Comparison of ENCODE assay signal across 2 cellular contexts in genomic region chr5:73678322-73678740, GRCh38.
TF ChIP-seq lines count a peak whose summit lies in the region.

No MANE protein-coding gene starts in this region.

TF ChIP-seq in IMR-90, 13 proteins besides CTCF, POLR2A, EP300 and RAD21:
- TF ChIP-seq MAFK (IDR thresholded peaks at IDR 0.05; ENCODE audit: low read depth, low read length) (no peak), ELK1 (IDR thresholded peaks at IDR 0.05; ENCODE audit: borderline replicate concordance, low read depth, low read length) (no peak), CEBPB (IDR thresholded peaks at IDR 0.05; ENCODE audit: low read depth, low read length) (no peak), CHD1 (IDR thresholded peaks at IDR 0.05; ENCODE audit: low read depth, low read length) (no peak), FOS (IDR thresholded peaks at IDR 0.05; ENCODE audit: low read depth, low read length) (no peak), RCOR1 (IDR thresholded peaks at IDR 0.05; ENCODE audit: insufficient replicate concordance, low read length) (no peak), MAZ (IDR thresholded peaks at IDR 0.05; ENCODE audit: borderline replicate concordance, low read depth, low read length) (no peak)
- TF ChIP-seq, protein P1, sequence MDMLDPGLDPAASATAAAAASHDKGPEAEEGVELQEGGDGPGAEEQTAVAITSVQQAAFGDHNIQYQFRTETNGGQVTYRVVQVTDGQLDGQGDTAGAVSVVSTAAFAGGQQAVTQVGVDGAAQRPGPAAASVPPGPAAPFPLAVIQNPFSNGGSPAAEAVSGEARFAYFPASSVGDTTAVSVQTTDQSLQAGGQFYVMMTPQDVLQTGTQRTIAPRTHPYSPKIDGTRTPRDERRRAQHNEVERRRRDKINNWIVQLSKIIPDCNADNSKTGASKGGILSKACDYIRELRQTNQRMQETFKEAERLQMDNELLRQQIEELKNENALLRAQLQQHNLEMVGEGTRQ (IDR thresholded peaks at IDR 0.05; ENCODE audit: low read depth, low read length), result no peak

TF ChIP-seq in WTC11, 78 proteins besides CTCF, POLR2A, EP300 and RAD21:
- TF ChIP-seq, protein P2, sequence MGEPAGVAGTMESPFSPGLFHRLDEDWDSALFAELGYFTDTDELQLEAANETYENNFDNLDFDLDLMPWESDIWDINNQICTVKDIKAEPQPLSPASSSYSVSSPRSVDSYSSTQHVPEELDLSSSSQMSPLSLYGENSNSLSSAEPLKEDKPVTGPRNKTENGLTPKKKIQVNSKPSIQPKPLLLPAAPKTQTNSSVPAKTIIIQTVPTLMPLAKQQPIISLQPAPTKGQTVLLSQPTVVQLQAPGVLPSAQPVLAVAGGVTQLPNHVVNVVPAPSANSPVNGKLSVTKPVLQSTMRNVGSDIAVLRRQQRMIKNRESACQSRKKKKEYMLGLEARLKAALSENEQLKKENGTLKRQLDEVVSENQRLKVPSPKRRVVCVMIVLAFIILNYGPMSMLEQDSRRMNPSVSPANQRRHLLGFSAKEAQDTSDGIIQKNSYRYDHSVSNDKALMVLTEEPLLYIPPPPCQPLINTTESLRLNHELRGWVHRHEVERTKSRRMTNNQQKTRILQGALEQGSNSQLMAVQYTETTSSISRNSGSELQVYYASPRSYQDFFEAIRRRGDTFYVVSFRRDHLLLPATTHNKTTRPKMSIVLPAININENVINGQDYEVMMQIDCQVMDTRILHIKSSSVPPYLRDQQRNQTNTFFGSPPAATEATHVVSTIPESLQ (CRISPR knock-in tag; IDR thresholded peaks at IDR 0.05), result no peak
- no peak for TF ChIP-seq TEAD4 (CRISPR knock-in tag; IDR thresholded peaks at IDR 0.05)
- no peak for TF ChIP-seq ERG (CRISPR knock-in tag; IDR thresholded peaks at IDR 0.05)
- TF ChIP-seq, protein P3, sequence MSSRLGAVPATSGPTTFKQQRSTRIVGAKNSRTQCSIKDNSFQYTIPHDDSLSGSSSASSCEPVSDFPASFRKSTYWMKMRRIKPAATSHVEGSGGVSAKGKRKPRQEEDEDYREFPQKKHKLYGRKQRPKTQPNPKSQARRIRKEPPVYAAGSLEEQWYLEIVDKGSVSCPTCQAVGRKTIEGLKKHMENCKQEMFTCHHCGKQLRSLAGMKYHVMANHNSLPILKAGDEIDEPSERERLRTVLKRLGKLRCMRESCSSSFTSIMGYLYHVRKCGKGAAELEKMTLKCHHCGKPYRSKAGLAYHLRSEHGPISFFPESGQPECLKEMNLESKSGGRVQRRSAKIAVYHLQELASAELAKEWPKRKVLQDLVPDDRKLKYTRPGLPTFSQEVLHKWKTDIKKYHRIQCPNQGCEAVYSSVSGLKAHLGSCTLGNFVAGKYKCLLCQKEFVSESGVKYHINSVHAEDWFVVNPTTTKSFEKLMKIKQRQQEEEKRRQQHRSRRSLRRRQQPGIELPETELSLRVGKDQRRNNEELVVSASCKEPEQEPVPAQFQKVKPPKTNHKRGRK (CRISPR knock-in tag; IDR thresholded peaks at IDR 0.05; ENCODE audit: borderline replicate concordance), result no peak
- no peak for TF ChIP-seq NFE2L1 (CRISPR knock-in tag; IDR thresholded peaks at IDR 0.05)
- TF ChIP-seq, protein P1 (CRISPR knock-in tag; IDR thresholded peaks at IDR 0.05), result no peak
- no peak for TF ChIP-seq ZNF532 (CRISPR knock-in tag; IDR thresholded peaks at IDR 0.05; ENCODE audit: borderline replicate concordance)
- TF ChIP-seq GRHL2 (CRISPR knock-in tag; IDR thresholded peaks at IDR 0.05; ENCODE audit: insufficient replicate concordance, severe bottlenecking), result no peak
- TF ChIP-seq ZNF121 (CRISPR knock-in tag; IDR thresholded peaks at IDR 0.05), result no peak
- no peak for TF ChIP-seq AR (CRISPR knock-in tag; IDR thresholded peaks at IDR 0.05)
- TF ChIP-seq ZNF425 (CRISPR knock-in tag; conservative IDR thresholded peaks at IDR 0.05), result no peak
- no peak for TF ChIP-seq SMAD3 (CRISPR knock-in tag; IDR thresholded peaks at IDR 0.05; ENCODE audit: borderline replicate concordance)
- TF ChIP-seq ZNF232 (CRISPR knock-in tag; IDR thresholded peaks at IDR 0.05), result no peak
- no peak for TF ChIP-seq OVOL2 (CRISPR knock-in tag; IDR thresholded peaks at IDR 0.05; ENCODE audit: borderline replicate concordance)
- TF ChIP-seq SOX15 (CRISPR knock-in tag; IDR thresholded peaks at IDR 0.05), result no peak
- no peak for TF ChIP-seq FOXK1 (CRISPR knock-in tag; IDR thresholded peaks at IDR 0.05)
- no peak for TF ChIP-seq ZBTB21 (CRISPR knock-in tag; IDR thresholded peaks at IDR 0.05; ENCODE audit: borderline replicate concordance)
- no peak for TF ChIP-seq NR3C1 (CRISPR knock-in tag; conservative IDR thresholded peaks at IDR 0.05; ENCODE audit: low read depth)
- TF ChIP-seq TP53 (CRISPR knock-in tag; IDR thresholded peaks at IDR 0.05), result no peak
- TF ChIP-seq TCF7 (CRISPR knock-in tag; IDR thresholded peaks at IDR 0.05; ENCODE audit: low read depth), result no peak
